ENCODE assay signal across 1 cellular context in the genomic region with DNA sequence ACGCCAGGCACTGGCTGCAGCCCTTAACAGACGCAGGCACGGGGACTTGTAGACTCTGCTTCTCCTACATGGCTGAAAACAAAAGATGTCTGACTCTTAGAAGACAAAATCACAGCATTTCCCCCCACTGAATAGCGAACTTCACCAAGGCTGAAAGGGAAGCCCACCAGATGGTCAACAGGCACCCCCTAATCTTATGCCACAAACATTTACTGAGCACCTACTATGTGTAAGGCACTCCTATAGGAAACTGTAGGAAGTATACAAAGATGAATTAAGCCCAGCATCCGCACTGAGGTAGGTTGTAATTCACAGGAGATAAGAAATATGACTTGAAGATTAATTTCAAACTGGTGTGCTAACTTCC.
A peak's percentile ranks its signal among the peaks of the same experiment; 100 is the strongest.
TF ChIP-seq lines count a peak whose summit lies in the region.

No MANE protein-coding gene starts in this region.

TF ChIP-seq in K562, 482 proteins besides CTCF, POLR2A, EP300 and RAD21:
- TF ChIP-seq POLR2G (IDR thresholded peaks at IDR 0.05; ENCODE audit: low read depth, low read length) = 0 out of 2 replicates have a peak, but pooled peaks have one; percentile 3
- TF ChIP-seq HMGXB4 (CRISPR knock-in tag; IDR thresholded peaks at IDR 0.05) = no peak
- no peak for TF ChIP-seq LARP7 (IDR thresholded peaks at IDR 0.05)
- no peak for TF ChIP-seq ZNF75A (CRISPR knock-in tag; IDR thresholded peaks at IDR 0.05)
- TF ChIP-seq LEF1 (IDR thresholded peaks at IDR 0.05) = no peak
- TF ChIP-seq ZNF780A (CRISPR knock-in tag; IDR thresholded peaks at IDR 0.05) = no peak
- TF ChIP-seq ZKSCAN1 (IDR thresholded peaks at IDR 0.05; ENCODE audit: low read depth, low read length) = peak; percentile 49; the same call in 1 of the 2 replicates
